Comparison of ENCODE assay signal across 8 cellular contexts in the genomic region with DNA sequence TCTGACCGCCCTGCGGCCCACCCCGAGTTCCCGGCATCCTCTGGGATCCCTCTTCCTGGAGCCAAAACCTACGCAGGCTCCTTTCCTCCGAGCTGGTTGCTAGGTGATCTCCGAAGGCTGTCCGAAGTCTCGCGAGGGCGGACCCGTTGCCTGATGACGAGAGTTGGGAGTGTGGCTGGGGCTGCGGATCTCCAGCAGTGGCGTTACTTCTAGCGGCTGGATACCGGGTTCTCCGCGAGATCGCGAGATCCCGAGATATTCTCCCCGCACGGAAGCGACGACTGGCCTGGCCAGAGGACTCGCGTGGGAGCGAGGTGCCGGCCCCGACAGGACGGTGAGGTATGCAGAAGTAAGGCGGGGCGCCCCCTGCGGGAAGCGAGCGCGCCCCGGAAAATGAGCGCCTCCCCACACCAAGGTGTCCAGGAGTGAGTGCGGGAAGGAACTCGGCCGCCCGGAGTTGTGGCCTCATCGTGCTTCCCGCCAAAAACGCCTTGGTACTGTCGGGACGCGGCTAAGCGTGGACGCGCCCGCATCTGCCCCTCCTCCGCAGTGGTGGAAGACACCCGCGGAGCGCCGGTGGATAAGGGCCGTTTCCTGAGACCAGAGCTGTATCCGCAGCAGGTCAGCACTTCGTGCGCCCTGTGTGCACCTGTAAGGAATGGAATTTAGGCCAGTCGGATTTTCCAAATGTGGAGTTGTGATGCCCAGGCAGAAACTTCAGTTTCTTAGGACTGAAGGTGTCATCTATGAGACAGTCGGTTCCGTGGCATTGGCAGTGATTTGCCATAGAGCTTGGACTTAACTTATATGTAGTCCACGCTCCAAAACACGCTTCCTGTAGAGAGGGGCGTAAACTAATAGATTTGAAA.
DNase-seq lines count a peak whose midpoint lies in the region; ATAC-seq and TF ChIP-seq lines count a peak whose summit lies in the region.

Gene AGBL3, plus strand, starts transcription at position 146 of the 869 bp plus-strand sequence. CDS start 1,426 bp downstream, outside the sequence.

- H3K27me3 ChIP-seq in OCI-LY3 (ENCODE audit: low read depth, low read length) (no peaks in the 10 kb centered on the region), mucosa of rectum (ENCODE audit: control insufficient read depth in 2 of 2, insufficient read depth in 2 of 2, low read length in 2 of 2) (no peaks in the 10 kb centered on the region)

- peaks cover 6% of the 10 kb centered on the region for H3K79me2 ChIP-seq in OCI-LY3 (ENCODE audit: low read length)

- H3K36me3 ChIP-seq in OCI-LY3 (replicated peaks; ENCODE audit: low read depth, low read length) (peaks cover 4% of the 10 kb centered on the region), mucosa of rectum (ENCODE audit: control insufficient read depth in 2 of 2, insufficient read depth in 2 of 2, low read length in 2 of 2) (no peaks in the 10 kb centered on the region)

- peak within 1 kb of the TSS; percentile 88 for H3K4me2 ChIP-seq in OCI-LY3 (ENCODE audit: low read length)

- peak within 1 kb of the TSS; percentile 91 for H3K9ac ChIP-seq in OCI-LY3 (ENCODE audit: low read length)
- peak within 1 kb of the TSS; percentile 86 to 88 for H3K9ac ChIP-seq in mucosa of rectum (ENCODE audit: low read depth in 1 of 2, low read length in 2 of 2)

- H3K9me3 ChIP-seq in OCI-LY3 (ENCODE audit: insufficient read depth, low read length) = no peaks in the 10 kb centered on the region
- H3K9me3 ChIP-seq in mucosa of rectum (ENCODE audit: control insufficient read depth in 2 of 2, low read length in 2 of 2) = no peaks in the 10 kb centered on the region

- TF ChIP-seq POLR2A in erythroblast (IDR thresholded peaks at IDR 0.05; ENCODE audit: low read length) = peak; percentile 60

- peak; percentile 94 for ATAC-seq in GM21526 (IDR thresholded peaks at IDR 0.05; ENCODE audit: low FRiP score, unreplicated experiment)

- no peaks in the 10 kb centered on the region for H4K20me1 ChIP-seq in OCI-LY3 (ENCODE audit: insufficient read depth, low read length)

- H3K27ac ChIP-seq in OCI-LY3 (ENCODE audit: low read length) (peak within 1 kb of the TSS; percentile 39), mucosa of rectum (ENCODE audit: low read depth in 2 of 2, low read length in 2 of 2) (peak within 1 kb of the TSS; percentile 84 to 90)

- H2AFZ ChIP-seq in OCI-LY3 (ENCODE audit: low read depth, low read length) = peak within 1 kb of the TSS; percentile 92

- DNase-seq in DMS114 treated with DMSO at 0.1 percent for 48 hours (lab: John Stamatoyannopoulos, UW; ENCODE audit: unreplicated experiment) = peak; percentile 92
- peak; percentile 77 for DNase-seq in HuH-7.5 (ENCODE audit: low spot score)
- peak; percentile 82 for DNase-seq in activated T-cell treated with anti-CD3 and anti-CD28 coated beads for 48 hours (ENCODE audit: low read depth)
- peak; percentile 89 to 93 for DNase-seq in erythroblast (lab: John Stamatoyannopoulos, UW)
- peak; percentile 93 for DNase-seq in stimulated activated CD8-positive, alpha-beta memory T cell treated with anti-CD3 and anti-CD28 coated beads, Interleukin-4, amount 100 ng/mL, for 48 hours

- peak; percentile 72 for TF ChIP-seq CTCF in OCI-LY3 (IDR thresholded peaks at IDR 0.05; ENCODE audit: low read depth, low read length)

- peak within 1 kb of the TSS; percentile 93 for H3K4me3 ChIP-seq in OCI-LY3 (ENCODE audit: low read length)
- H3K4me3 ChIP-seq in mucosa of rectum (ENCODE audit: low read length in 2 of 2) = peak within 1 kb of the TSS; percentile 91 to 96

- peaks cover 10% of the 10 kb centered on the region for H3K4me1 ChIP-seq in OCI-LY3 (ENCODE audit: low read length)
- peaks cover 0 to 2% of the 10 kb centered on the region in 2 donors for H3K4me1 ChIP-seq in mucosa of rectum (ENCODE audit: control insufficient read depth in 2 of 2, insufficient read depth in 2 of 2, low read length in 2 of 2)

Comparison
In these comparisons a context has a peak if more than half of its experiments do, and no peak if none do; other contexts are left out.
1. Peak in every context shown above with its lines: DNase-seq, ATAC-seq, H3K4me3 ChIP-seq and H3K27ac ChIP-seq.